25 cellular contexts compared by ENCODE assay signal in genomic region chr4:172772781-172773180, GRCh38.
"Had no signal": no experiment of that assay in that cellular context is flagged by ENCODE, and none has a peak within 500 bp of the region (broad histone marks: within the 10 kb centered on the region; RNA-seq: fewer than 3 reads in every experiment).

No MANE protein-coding gene starts in this region.

- DNase-seq: stimulated activated CD4-positive, alpha-beta T cell treated with anti-CD3 and anti-CD28 coated beads, Interleukin-2, amount 100 ng/mL, for 48 hours; stimulated activated CD4-positive, alpha-beta T cell treated with anti-CD3 and anti-CD28 coated beads, Interleukin-4, amount 100 ng/mL, for 1 hour; stimulated activated CD4-positive, alpha-beta T cell treated with anti-CD3 and anti-CD28 coated beads, Interleukin-4, amount 100 ng/mL, for 24 hours; stimulated activated CD4-positive, alpha-beta T cell treated with anti-CD3 and anti-CD28 coated beads, Interleukin-4, amount 100 ng/mL, for 4 hours; stimulated activated CD8-positive, alpha-beta memory T cell treated with anti-CD3 and anti-CD28 coated beads, Interleukin-4, amount 100 ng/mL, for 48 hours; stimulated activated naive B cell treated with anti-CD40 and anti-IgM and Interleukin-4, amounts not matched to agents 10 μg/mL and 1 μg/mL and 100 μg/mL, for 72 hours; stimulated activated naive CD4-positive, alpha-beta T cell; stimulated activated naive CD4-positive, alpha-beta T cell treated with Interleukin-2 at 50 U/mL for 16 hours; stimulated activated naive CD8-positive, alpha-beta T cell treated with anti-CD3 and anti-CD28 coated beads, Interleukin-15, amount 100 ng/mL, for 72 hours; stimulated activated naive CD8-positive, alpha-beta T cell treated with anti-CD3 and anti-CD28 coated beads, Interleukin-15, Interleukin-2, amounts not matched to agents 100 U/mL and 50 U/mL, for 24 hours; stomach; substantia nigra; testis; tibial artery; transverse colon; trophoblast cell; upper lobe of left lung; upper lobe of right lung; uterus had no signal

- H3K4me3 ChIP-seq: stomach, suprapubic skin, testis, thoracic aorta, tibial artery, tibial nerve, transverse colon, upper lobe of left lung, upper lobe of right lung, uterus, vagina had no signal

- H3K9me3 ChIP-seq: stomach, suprapubic skin, testis, thoracic aorta, tibial artery, tibial nerve, transverse colon, upper lobe of left lung, upper lobe of right lung, uterus, vagina had no signal

- H3K27ac ChIP-seq: stomach, suprapubic skin, testis, thoracic aorta, tibial artery, tibial nerve, transverse colon, upper lobe of left lung, upper lobe of right lung, uterus, vagina had no signal

- H3K4me1 ChIP-seq: stomach, suprapubic skin, testis, tibial artery, tibial nerve, transverse colon, upper lobe of left lung, upper lobe of right lung, uterus, vagina had no signal

- H3K27me3 ChIP-seq: stomach, suprapubic skin, testis, tibial artery, tibial nerve, transverse colon, upper lobe of left lung, upper lobe of right lung, uterus, vagina had no signal

- ATAC-seq: stimulated activated effector memory CD8-positive, alpha-beta T cell treated with anti-CD3 and anti-CD28 coated beads, Interleukin-12 subunit alpha, Interleukin-12 subunit beta, amount 100 ng/mL, for 72 hours; stimulated activated memory B cell treated with anti-CD40 and anti-IgM and Interleukin-4, amounts not matched to agents 10 μg/mL and 1 μg/mL and 100 μg/mL, for 72 hours; stimulated activated naive B cell treated with anti-CD40 and anti-IgM and Interleukin-4, amounts not matched to agents 10 μg/mL and 1 μg/mL and 100 μg/mL, for 72 hours; stimulated activated naive CD8-positive, alpha-beta T cell treated with anti-CD3 and anti-CD28 coated beads, Interleukin-15, amount 100 ng/mL, for 72 hours; stimulated activated naive CD8-positive, alpha-beta T cell treated with anti-CD3 and anti-CD28 coated beads, Interleukin-15, Interleukin-2, amounts not matched to agents 100 U/mL and 50 U/mL, for 24 hours; upper lobe of right lung had no signal

- H3K36me3 ChIP-seq: stomach, suprapubic skin, thoracic aorta, tibial artery, tibial nerve, transverse colon, upper lobe of left lung, upper lobe of right lung, uterus, vagina had no signal
